ENCODE assay signal across 23 cellular contexts in genomic region chrX:18938710-18939109, GRCh38. TPM values are rescaled to one million over a fixed set of nuclear protein-coding genes. Genes with fewer than 3 reads are reported as not detected.
A peak's percentile ranks its signal among the peaks of the same experiment; 100 is the strongest.
DNase-seq lines count a peak whose midpoint lies in the region; ATAC-seq and TF ChIP-seq lines count a peak whose summit lies in the region.
"Had no signal": no experiment of that assay in that cellular context is flagged by ENCODE, and none has a peak within 500 bp of the region (broad histone marks: within the 10 kb centered on the region; RNA-seq: fewer than 3 reads in every experiment).

No MANE protein-coding gene starts in this region.

- POLR2A ChIA-PET in HEK293 (lab: Yijun Ruan, JAX), result no interaction called here

- H3K36me3 Mint-ChIP-seq in nephron (ENCODE audit: low read depth), result peaks cover 54% of the 10 kb centered on the region

- no peak overlapping the region for H2BK15ac ChIP-seq in mesenchymal stem cell (ENCODE audit: low read depth, poor library complexity, severe bottlenecking)

- H2AK5ac ChIP-seq in mesenchymal stem cell (ENCODE audit: low read length, severe bottlenecking), result no peak overlapping the region

- no peak overlapping the region for H4K8ac ChIP-seq in mesenchymal stem cell (ENCODE audit: low read length)

- no peaks in the 10 kb centered on the region for H3K27me3 ChIP-seq in mesenchymal stem cell (ENCODE audit: control insufficient read depth in 1 of 2, insufficient read depth in 1 of 2, low read length in 2 of 2)
- H3K27me3 ChIP-seq: brain microvascular endothelial cell, heart right ventricle, Peyer's patch, testis had no signal

- no peaks in the 10 kb centered on the region for H3K9me3 ChIP-seq in HEK293 (ENCODE audit: control insufficient read depth, insufficient read depth, low read depth, low read length)
- H3K9me3 ChIP-seq in mesenchymal stem cell (ENCODE audit: control insufficient read depth, low read length), result no peaks in the 10 kb centered on the region
- H3K9me3 ChIP-seq: BLaER1, heart right ventricle, Peyer's patch, testis had no signal

- no peak overlapping the region for H2BK120ac ChIP-seq in mesenchymal stem cell (ENCODE audit: low read depth, low read length)

- H3K36me3 ChIP-seq in HEK293 (ENCODE audit: control insufficient read depth in 2 of 2, insufficient read depth in 1 of 2, low read length in 2 of 2) (peaks cover 4 to 61% of the 10 kb centered on the region in 2 experiments; a peak in 2 of 3 replicates), mesenchymal stem cell (ENCODE audit: control insufficient read depth in 1 of 2, insufficient read depth in 2 of 2, low read depth in 1 of 2, low read length in 2 of 2) (peaks cover 15 to 22% of the 10 kb centered on the region in 2 experiments)
- H3K36me3 ChIP-seq: brain microvascular endothelial cell, Peyer's patch had no signal

- no peak overlapping the region for H4K91ac ChIP-seq in mesenchymal stem cell (ENCODE audit: low read length)

- no peaks in the 10 kb centered on the region for H3K79me1 ChIP-seq in mesenchymal stem cell (replicated peaks; ENCODE audit: low read length, poor library complexity, severe bottlenecking)

- H2AFZ ChIP-seq in mesenchymal stem cell (ENCODE audit: low read depth, low read length), result no peak overlapping the region

- peak overlapping the region; percentile 28 to 56 (median 55) for H3K27ac Mint-ChIP-seq in nephron
- H3K27ac Mint-ChIP-seq: dendritic cell treated with granulocyte-macrophage colony-stimulating factor and Interleukin-4, amounts not matched to agents 40 ng/mL and 50 ng/mL, for 4 days; naive thymus-derived CD4-positive, alpha-beta T cell had no signal

- TF ChIP-seq CTCF in HEK293 (tag by site-specific recombination; IDR thresholded peaks at IDR 0.05), result no peak
- TF ChIP-seq CTCF in nephron (IDR thresholded peaks at IDR 0.05; ENCODE audit: unreplicated experiment in 3 of 3), result no peak

- H3K4me3 ChIP-seq in HEK293 (ENCODE audit: low read depth, low read length), result no peak overlapping the region
- no peak overlapping the region for H3K4me3 ChIP-seq in mesenchymal stem cell (ENCODE audit: insufficient read depth in 1 of 2, low read depth in 1 of 2, low read length in 2 of 2)
- H3K4me3 ChIP-seq: BLaER1, heart right ventricle, Peyer's patch, testis had no signal

- peaks cover 2% of the 10 kb centered on the region; the same call in 1 of the 2 replicates for H3K4me1 ChIP-seq in HEK293 (ENCODE audit: control insufficient read depth, insufficient read depth, low read length)
- H3K4me1 ChIP-seq in mesenchymal stem cell (ENCODE audit: control insufficient read depth, insufficient read depth, low read depth, low read length), result peaks cover 2% of the 10 kb centered on the region
- H3K4me1 ChIP-seq: heart right ventricle, Peyer's patch, testis had no signal

- H3K4me3 Mint-ChIP-seq in nephron, result no peak overlapping the region
- H3K4me3 Mint-ChIP-seq: dendritic cell treated with granulocyte-macrophage colony-stimulating factor and Interleukin-4, amounts not matched to agents 40 ng/mL and 50 ng/mL, for 4 days; naive thymus-derived CD4-positive, alpha-beta T cell had no signal

- H3K27ac ChIP-seq in HEK293 (ENCODE audit: extremely low read depth, low read depth, low read length), result no peak overlapping the region
- no peak overlapping the region for H3K27ac ChIP-seq in mesenchymal stem cell (ENCODE audit: low read length, poor library complexity, severe bottlenecking)
- H3K27ac ChIP-seq: BLaER1, brain microvascular endothelial cell, heart right ventricle, Peyer's patch, testis had no signal

- H2BK5ac ChIP-seq in mesenchymal stem cell (ENCODE audit: low read depth, low read length, poor library complexity, severe bottlenecking), result no peak overlapping the region

- H2BK12ac ChIP-seq in mesenchymal stem cell (ENCODE audit: low read length in 2 of 2), result no peak overlapping the region

- H3K18ac ChIP-seq in mesenchymal stem cell (ENCODE audit: low read depth in 1 of 2, low read length in 2 of 2), result no peak overlapping the region

- peaks cover 9% of the 10 kb centered on the region for H3K9me3 Mint-ChIP-seq in nephron
- H3K9me3 Mint-ChIP-seq: dendritic cell treated with granulocyte-macrophage colony-stimulating factor and Interleukin-4, amounts not matched to agents 40 ng/mL and 50 ng/mL, for 4 days; naive thymus-derived CD4-positive, alpha-beta T cell had no signal

- ATAC-seq in HG03521 (IDR thresholded peaks at IDR 0.05; ENCODE audit: unreplicated experiment), result no peak
- ATAC-seq: heart right ventricle; naive thymus-derived CD4-positive, alpha-beta T cell had no signal

- DNase-seq in NCI-H1105 treated with DMSO at 0.1 percent for 48 hours (lab: John Stamatoyannopoulos, UW) (peak; percentile 72), cerebellum (ENCODE audit: low spot score) (peak; percentile 2), mesenchymal stem cell (no peak), SHP77 treated with DMSO at 0.1 percent for 48 hours (lab: John Stamatoyannopoulos, UW) (no peak)
- DNase-seq: activated CD4-positive, alpha-beta T cell treated with anti-CD3 and anti-CD28 coated beads, Interleukin-2, amount 50 U/mL, for 4 hours; activated naive CD4-positive, alpha-beta T cell treated with anti-CD3 and anti-CD28 coated beads, Interleukin-2, amount 50 U/mL, for 16 hours; activated T-cell treated with anti-CD3 and anti-CD28 coated beads, Interleukin-2, amount 50 U/mL, for 1 hour; brain microvascular endothelial cell; GOT3; heart right ventricle; Karpas-422; mammary epithelial cell; naive thymus-derived CD4-positive, alpha-beta T cell; NCI-H1694; NCI-H82; Peyer's patch; small intestine; testis had no signal

- no peak overlapping the region for H3K4me2 ChIP-seq in mesenchymal stem cell (ENCODE audit: low read length, poor library complexity, severe bottlenecking)
- H3K4me2 ChIP-seq: BLaER1 had no signal

- CTCF ChIA-PET in HEK293 (lab: Yijun Ruan, JAX), result interaction anchor here (0.6 to 0.8 kb wide), 3 partner anchors 13 to 1051 kb away, joined by 3 read pairs; no protein-coding TSS in a partner anchor

- H3K27me3 Mint-ChIP-seq in nephron (ENCODE audit: low read depth), result no peaks in the 10 kb centered on the region
- H3K27me3 Mint-ChIP-seq: dendritic cell treated with granulocyte-macrophage colony-stimulating factor and Interleukin-4, amounts not matched to agents 40 ng/mL and 50 ng/mL, for 4 days; naive thymus-derived CD4-positive, alpha-beta T cell had no signal

- peaks cover 10% of the 10 kb centered on the region for H3K4me1 Mint-ChIP-seq in nephron
- H3K4me1 Mint-ChIP-seq: naive thymus-derived CD4-positive, alpha-beta T cell had no signal

- no peak overlapping the region for H3K14ac ChIP-seq in mesenchymal stem cell (ENCODE audit: low read length in 2 of 2)

- no peak overlapping the region for H3K23ac ChIP-seq in mesenchymal stem cell (ENCODE audit: low read length in 2 of 2)

- H3K9ac ChIP-seq in mesenchymal stem cell (ENCODE audit: low read length), result no peak overlapping the region
- H3K9ac ChIP-seq: BLaER1 had no signal

- no peak overlapping the region for H3K4ac ChIP-seq in mesenchymal stem cell (ENCODE audit: low read depth in 1 of 2, low read length in 2 of 2)

- 100% methylated on average over 2 of the region's 3 CpGs for WGBS in mesenchymal stem cell

TF ChIP-seq in HEK293, 187 proteins besides CTCF, POLR2A, EP300 and RAD21 (continues in another document):
- no peak for TF ChIP-seq ZSCAN16 (tag by site-specific recombination; IDR thresholded peaks at IDR 0.05)
- TF ChIP-seq ZSCAN18 (tag by site-specific recombination; IDR thresholded peaks at IDR 0.05), result no peak
- TF ChIP-seq ZNF138 (tag by site-specific recombination; IDR thresholded peaks at IDR 0.05; ENCODE audit: borderline replicate concordance), result no peak
- peak; percentile 93 for TF ChIP-seq ZNF629 (tag by site-specific recombination; IDR thresholded peaks at IDR 0.05)
- peak; percentile 86; the same call in 1 of the 2 replicates for TF ChIP-seq TSHZ1 (tag by site-specific recombination; IDR thresholded peaks at IDR 0.05; ENCODE audit: borderline replicate concordance)
- no peak for TF ChIP-seq ZNF155 (tag by site-specific recombination; IDR thresholded peaks at IDR 0.05)
- TF ChIP-seq MZF1 (tag by site-specific recombination; IDR thresholded peaks at IDR 0.05; ENCODE audit: borderline replicate concordance), result no peak
- no peak; the same call in 1 of the 2 replicates for TF ChIP-seq ZNF214 (tag by site-specific recombination; IDR thresholded peaks at IDR 0.05; ENCODE audit: borderline replicate concordance)

RNA-seq across cellular contexts. Expression of gene PHKA2, which starts 45.2 kb away (rescaled TPM):
- 15.6 TPM for total RNA-seq in cerebellum
- polyA plus RNA-seq in mesenchymal stem cell (2013, experiment 1 of 2), result 7.1 TPM
- 5.8 TPM for polyA plus RNA-seq in mesenchymal stem cell (2013, experiment 2 of 2)

Comparison
In these comparisons a context has a peak if more than half of its experiments do, and no peak if none do; other contexts are left out.
1. DNase-seq: peak in NCI-H1105 treated with DMSO at 0.1 percent for 48 hours (single experiment) and cerebellum (single experiment); none in mesenchymal stem cell (single experiment) and SHP77 treated with DMSO at 0.1 percent for 48 hours (single experiment).